ENCODE assay signal across 28 cellular contexts in the genomic region with DNA sequence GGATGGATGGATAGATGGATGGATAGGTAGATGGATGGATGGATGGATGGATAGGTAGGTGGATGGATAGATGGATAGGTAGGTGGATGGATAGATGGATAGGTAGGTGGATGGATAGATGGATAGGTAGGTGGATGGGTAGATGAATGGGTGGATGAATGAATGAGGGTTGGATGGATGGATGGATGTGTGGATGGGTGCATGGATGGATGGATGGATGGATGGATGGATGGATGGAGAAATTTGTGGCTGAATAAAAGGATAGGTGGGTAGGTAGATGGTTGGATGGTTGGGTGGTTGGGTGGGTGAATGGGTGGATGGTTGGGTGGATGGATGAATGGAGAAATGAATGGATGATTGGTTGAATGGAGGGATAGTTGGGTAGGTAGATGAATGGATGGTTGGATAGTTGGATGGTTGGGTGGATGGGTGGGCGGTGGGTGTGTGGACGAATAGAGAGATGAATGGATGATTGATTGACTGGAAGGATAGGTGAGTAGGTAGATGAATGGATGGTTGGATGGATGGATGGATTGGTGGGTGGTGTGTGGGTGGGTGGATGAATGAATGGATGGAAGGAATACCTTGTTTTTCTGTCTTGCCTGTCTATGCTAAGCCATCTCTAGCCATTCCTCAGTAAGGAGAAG.
DNase-seq lines count a peak whose midpoint lies in the region; ATAC-seq, FAIRE-seq and TF ChIP-seq lines count a peak whose summit lies in the region.
"Had no signal": no experiment of that assay in that cellular context is flagged by ENCODE, and none has a peak within 500 bp of the region (broad histone marks: within the 10 kb centered on the region; RNA-seq: fewer than 3 reads in every experiment).

No MANE protein-coding gene starts in this region.

- TF ChIP-seq RAD21 in IMR-90 (IDR thresholded peaks at IDR 0.05; ENCODE audit: low read length), result no peak
- no peak for TF ChIP-seq RAD21 in H1 (IDR thresholded peaks at IDR 0.05 in 1 of 2, conservative IDR thresholded peaks at IDR 0.05 in 1 of 2; ENCODE audit: low read depth in 2 of 2, low read length in 2 of 2)

- H3K79me1 ChIP-seq in IMR-90 (ENCODE audit: low read depth in 1 of 2, low read length in 2 of 2), result no peaks in the 10 kb centered on the region
- no peaks in the 10 kb centered on the region for H3K79me1 ChIP-seq in H1 (ENCODE audit: low read depth, low read length)

- no peak for TF ChIP-seq EP300 in H1 (IDR thresholded peaks at IDR 0.05; ENCODE audit: borderline replicate concordance in 1 of 2, low read depth in 2 of 2, low read length in 2 of 2)

- 46 to 100% methylated on average over 2 of the region's 2 CpGs for WGBS in IMR-90 (ENCODE audit: extremely low coverage in 2 of 2, insufficient read length in 1 of 2), 2 experiments
- WGBS in H1 (ENCODE audit: extremely low coverage in 1 of 2, insufficient coverage in 1 of 2, insufficient read length in 1 of 2, insufficient replicate concordance in 2 of 2, low coverage in 1 of 2, low lambda C conversion rate in 2 of 2, missing lambda C conversion rate in 1 of 2), 2 experiments, result 95 to 100% methylated on average over 2 of the region's 2 CpGs

- H2AK5ac ChIP-seq in IMR-90 (ENCODE audit: low read depth, low read length), result no peak overlapping the region
- no peak overlapping the region for H2AK5ac ChIP-seq in H1 (ENCODE audit: low read depth, low read length)

- FAIRE-seq in H1 (lab: Jason Lieb, UNC), result no peak
- FAIRE-seq: A204.1, GM12891, GM19239 had no signal

- H3K9me3 Mint-ChIP-seq in neural progenitor cell, result no peaks in the 10 kb centered on the region
- H3K9me3 Mint-ChIP-seq in activated CD4-positive, alpha-beta memory T cell treated with anti-CD3 and anti-CD28 coated beads for 36 hours, result peaks cover 5% of the 10 kb centered on the region
- no peaks in the 10 kb centered on the region; the same call in 2 of the 3 replicates for H3K9me3 Mint-ChIP-seq in GM23338
- H3K9me3 Mint-ChIP-seq: CD4-positive, CD25-positive, alpha-beta regulatory T cell; CD8-positive, alpha-beta memory T cell had no signal

- H3K27me3 ChIP-seq in IMR-90 (ENCODE audit: control insufficient read depth, insufficient read depth, low read length), result peaks cover 52% of the 10 kb centered on the region
- H3K27me3 ChIP-seq in H1 (replicated peaks in 1 of 4; ENCODE audit: control insufficient read depth in 3 of 4, extremely low read depth in 1 of 4, insufficient read depth in 3 of 4, low read length in 3 of 4), result no peaks in the 10 kb centered on the region
- no peaks in the 10 kb centered on the region for H3K27me3 ChIP-seq in neural progenitor cell
- H3K27me3 ChIP-seq in GM23338 (ENCODE audit: insufficient read depth), result no peaks in the 10 kb centered on the region
- H3K27me3 ChIP-seq: BE2C, BLaER1 had no signal

- H4K5ac ChIP-seq in IMR-90 (ENCODE audit: low read depth, low read length) (no peak overlapping the region), H1 (ENCODE audit: insufficient read length, low read depth, low read length) (no peak overlapping the region)

- H3K27ac ChIP-seq in HEK293 (ENCODE audit: extremely low read depth, low read depth, low read length), result no peak overlapping the region
- H3K27ac ChIP-seq in IMR-90 (ENCODE audit: insufficient read depth, low read length), result no peak overlapping the region
- H3K27ac ChIP-seq in H1 (ENCODE audit: low read depth, low read length), result no peak overlapping the region
- no peak overlapping the region for H3K27ac ChIP-seq in neural progenitor cell
- H3K27ac ChIP-seq in GM23338 (ENCODE audit: low read depth), result no peak overlapping the region
- H3K27ac ChIP-seq: BLaER1 had no signal

- no peak for DNase-seq in IMR-90
- no peak for DNase-seq in H1 (ENCODE audit: low read depth in 1 of 2, low spot score in 2 of 2)
- DNase-seq in neural progenitor cell (ENCODE audit: low spot score), result no peak
- DNase-seq in foreskin melanocyte, result no peak
- DNase-seq in activated CD4-positive, alpha-beta memory T cell treated with anti-CD3 and anti-CD28 coated beads for 36 hours, result no peak
- DNase-seq in GM23338 (ENCODE audit: low spot score), result no peak
- no peak for DNase-seq in NCI-H446 (lab: John Stamatoyannopoulos, UW)
- DNase-seq: 8988T; ACHN; BE2C; C1 segment of cervical spinal cord; CD4-positive, alpha-beta memory T cell; CD4-positive, CD25-positive, alpha-beta regulatory T cell; CD8-positive, alpha-beta memory T cell; COR-L47; DMS 273 treated with DMSO at 0.1 percent for 48 hours; DMS153; DMS53; DMS79; DND-41; EL; GF-D8 had no signal

- H2BK20ac ChIP-seq in IMR-90 (ENCODE audit: low read depth, low read length), result no peak overlapping the region
- no peak overlapping the region for H2BK20ac ChIP-seq in H1 (ENCODE audit: low read length)

- H4K91ac ChIP-seq in IMR-90 (ENCODE audit: insufficient read depth, low read depth, low read length) (no peak overlapping the region), H1 (replicated peaks; ENCODE audit: insufficient read length, low read length) (no peak overlapping the region)

- H3K27me3 Mint-ChIP-seq in neural progenitor cell (ENCODE audit: insufficient read depth, low read depth) (peaks cover 11% of the 10 kb centered on the region), GM23338 (ENCODE audit: insufficient read depth, low read depth, poor library complexity) (peaks cover 4% of the 10 kb centered on the region)
- peaks cover 1% of the 10 kb centered on the region for H3K27me3 Mint-ChIP-seq in activated CD4-positive, alpha-beta memory T cell treated with anti-CD3 and anti-CD28 coated beads for 36 hours

- H3K4ac ChIP-seq in IMR-90 (ENCODE audit: low read depth, low read length) (no peak overlapping the region), H1 (replicated peaks; ENCODE audit: insufficient read length, low read depth, low read length) (no peak overlapping the region)

- H2AFZ ChIP-seq in IMR-90 (replicated peaks; ENCODE audit: low read length, poor library complexity), result no peak overlapping the region
- no peak overlapping the region for H2AFZ ChIP-seq in H1 (ENCODE audit: low read length)
- no peak overlapping the region for H2AFZ ChIP-seq in neural progenitor cell (replicated peaks)
- no peak overlapping the region for H2AFZ ChIP-seq in GM23338

- H3K4me2 ChIP-seq in IMR-90 (ENCODE audit: low read depth, low read length) (no peak overlapping the region), H1 (ENCODE audit: insufficient read depth in 1 of 2, low read depth in 2 of 2, low read length in 2 of 2) (no peak overlapping the region), neural progenitor cell (no peak overlapping the region), GM23338 (no peak overlapping the region)
- H3K4me2 ChIP-seq: BLaER1 had no signal

- no peaks in the 10 kb centered on the region for H4K20me1 ChIP-seq in IMR-90 (ENCODE audit: insufficient read depth, low read length)
- peaks cover 0 to 3% of the 10 kb centered on the region in 2 experiments for H4K20me1 ChIP-seq in H1 (replicated peaks in 1 of 2; ENCODE audit: control insufficient read depth in 1 of 2, insufficient read depth in 2 of 2, low read length in 2 of 2)
- H4K20me1 ChIP-seq in neural progenitor cell (ENCODE audit: low read depth), result no peaks in the 10 kb centered on the region
- no peaks in the 10 kb centered on the region for H4K20me1 ChIP-seq in GM23338 (replicated peaks; ENCODE audit: insufficient read depth)
- H4K20me1 ChIP-seq: BLaER1 had no signal

- no peak overlapping the region for H2AK9ac ChIP-seq in IMR-90 (replicated peaks; ENCODE audit: low read depth, low read length, poor library complexity)

- H3K4me1 Mint-ChIP-seq in neural progenitor cell (peaks cover 8% of the 10 kb centered on the region), GM23338 (peaks cover 5% of the 10 kb centered on the region; the same call in 1 of the 3 replicates)
- H3K4me1 Mint-ChIP-seq in activated CD4-positive, alpha-beta memory T cell treated with anti-CD3 and anti-CD28 coated beads for 36 hours (ENCODE audit: low read depth), result peaks cover 3% of the 10 kb centered on the region
- H3K4me1 Mint-ChIP-seq: CD14-positive monocyte; CD4-positive, CD25-positive, alpha-beta regulatory T cell had no signal

- intact Hi-C loops in IMR-90 (cut with micrococcal nuclease), result no loop called here
- intact Hi-C loops in activated CD4-positive, alpha-beta memory T cell treated with anti-CD3 and anti-CD28 coated beads for 36 hours (cut with micrococcal nuclease), result no loop called here

- ATAC-seq in IMR-90 (ENCODE audit: low read depth), result no peak
- no peak for ATAC-seq in GM23338

- H3K36me3 ChIP-seq in HEK293 (ENCODE audit: control insufficient read depth in 2 of 2, insufficient read depth in 1 of 2, low read length in 2 of 2) (no peaks in the 10 kb centered on the region), IMR-90 (ENCODE audit: control insufficient read depth, insufficient read depth, low read length) (no peaks in the 10 kb centered on the region), H1 (ENCODE audit: control insufficient read depth in 2 of 4, insufficient read depth in 4 of 4, low read length in 3 of 4) (0 out of 8 replicates have a peak, but pooled peaks cover 0 to 5% (median 0%) of the 10 kb centered on the region in 4 experiments), neural progenitor cell (no peaks in the 10 kb centered on the region), GM23338 (ENCODE audit: insufficient read depth) (no peaks in the 10 kb centered on the region)
- H3K36me3 ChIP-seq: BE2C, BLaER1 had no signal

- CTCF ChIA-PET in HEK293 (lab: Yijun Ruan, JAX), result interaction anchor here (0.7 kb wide), 1 partner anchor 268 kb away, joined by 3 read pairs; no protein-coding TSS in a partner anchor
- CTCF ChIA-PET in IMR-90 (lab: Yijun Ruan, JAX), result no interaction called here
- CTCF ChIA-PET in H1 (lab: Charles Lee; ENCODE audit: partially characterized antibody), result no interaction called here
- CTCF ChIA-PET in activated CD4-positive, alpha-beta memory T cell treated with anti-CD3 and anti-CD28 coated beads for 36 hours (lab: Charles Lee), result no interaction called here

- no peaks in the 10 kb centered on the region for H3K4me1 ChIP-seq in HEK293 (ENCODE audit: control insufficient read depth, insufficient read depth, low read length)
- no peaks in the 10 kb centered on the region for H3K4me1 ChIP-seq in IMR-90 (ENCODE audit: control insufficient read depth, insufficient read depth, low read length)
- peaks cover 0 to 3% (median 0%) of the 10 kb centered on the region in 4 experiments; a peak in 1 of 7 replicates for H3K4me1 ChIP-seq in H1 (replicated peaks in 1 of 4; ENCODE audit: control insufficient read depth in 3 of 4, insufficient read depth in 4 of 4, low read length in 3 of 4)
- peaks cover 4% of the 10 kb centered on the region for H3K4me1 ChIP-seq in neural progenitor cell
- H3K4me1 ChIP-seq in GM23338 (ENCODE audit: insufficient read depth), result no peaks in the 10 kb centered on the region

- TF ChIP-seq POLR2A in IMR-90 (IDR thresholded peaks at IDR 0.05; ENCODE audit: low read depth, low read length), result no peak
- TF ChIP-seq POLR2A in H1 (IDR thresholded peaks at IDR 0.05; ENCODE audit: control extremely low read depth in 1 of 2, low read depth in 2 of 2, low read length in 2 of 2), result no peak

- H3F3A ChIP-seq in neural progenitor cell (ENCODE audit: low read depth) (no peaks in the 10 kb centered on the region), GM23338 (replicated peaks; ENCODE audit: low read depth) (no peaks in the 10 kb centered on the region)

- dilution Hi-C loops in IMR-90 (cut with HindIII; ENCODE audit: low sequenced_read_pairs, unreplicated experiment), result no loop called here

- H3K4me3 ChIP-seq in HEK293 (ENCODE audit: low read depth, low read length) (no peak overlapping the region), IMR-90 (ENCODE audit: insufficient read depth, low read depth, low read length) (no peak overlapping the region), H1 (ENCODE audit: extremely low read depth in 1 of 4, insufficient read depth in 2 of 4, low read depth in 3 of 4, low read length in 4 of 4) (no peak overlapping the region), neural progenitor cell (no peak overlapping the region), GM23338 (no peak overlapping the region)
- H3K4me3 ChIP-seq: BLaER1 had no signal

- H3K14ac ChIP-seq in IMR-90 (replicated peaks; ENCODE audit: low read depth, low read length) (no peak overlapping the region), H1 (ENCODE audit: insufficient read length) (no peak overlapping the region)

- H2BK5ac ChIP-seq in IMR-90 (ENCODE audit: low read depth, low read length, poor library complexity, severe bottlenecking), result peak overlapping the region; percentile 45
- no peak overlapping the region for H2BK5ac ChIP-seq in H1 (ENCODE audit: low read depth, low read length)

- H3K9ac ChIP-seq in IMR-90 (ENCODE audit: low read depth, low read length) (no peak overlapping the region), H1 (replicated peaks in 1 of 4; ENCODE audit: extremely low read depth in 1 of 4, low read depth in 3 of 4, low read length in 3 of 4) (no peak overlapping the region), neural progenitor cell (no peak overlapping the region)
- H3K9ac ChIP-seq: BLaER1 had no signal

- TF ChIP-seq CTCF in HEK293 (tag by site-specific recombination; IDR thresholded peaks at IDR 0.05) (no peak), IMR-90 (conservative IDR thresholded peaks at IDR 0.05; ENCODE audit: low read depth, low read length) (no peak), H1 (IDR thresholded peaks at IDR 0.05; ENCODE audit: control extremely low read depth in 1 of 3, insufficient read depth in 1 of 3, low read depth in 1 of 3, low read length in 3 of 3) (no peak), neural progenitor cell (IDR thresholded peaks at IDR 0.05) (no peak), GM23338 (conservative IDR thresholded peaks at IDR 0.05; ENCODE audit: low read depth in 2 of 2) (no peak)

- H3K79me2 ChIP-seq in H1 (ENCODE audit: control insufficient read depth in 1 of 2, insufficient read depth in 2 of 2, low read length in 2 of 2) (no peaks in the 10 kb centered on the region), neural progenitor cell (ENCODE audit: low read depth) (no peaks in the 10 kb centered on the region), GM23338 (replicated peaks; ENCODE audit: insufficient read depth) (no peaks in the 10 kb centered on the region)

- H3K56ac ChIP-seq in IMR-90 (ENCODE audit: extremely low read depth, insufficient read depth, low read length) (no peak overlapping the region), H1 (replicated peaks; ENCODE audit: insufficient read length, low read depth, low read length) (peak overlapping the region; percentile 75)

- H2BK12ac ChIP-seq in H1 (ENCODE audit: low read depth, low read length), result no peak overlapping the region

- peaks cover 8% of the 10 kb centered on the region; the same call in 1 of the 2 replicates for H3K23me2 ChIP-seq in H1 (ENCODE audit: low read depth, low read length)

- H3K9me3 ChIP-seq in HEK293 (ENCODE audit: control insufficient read depth, insufficient read depth, low read depth, low read length), result no peaks in the 10 kb centered on the region
- H3K9me3 ChIP-seq in IMR-90 (ENCODE audit: control insufficient read depth, insufficient read depth, low read length), result no peaks in the 10 kb centered on the region
- H3K9me3 ChIP-seq in H1 (ENCODE audit: insufficient read depth in 2 of 2, low read depth in 1 of 2, low read length in 1 of 2), result no peaks in the 10 kb centered on the region
- H3K9me3 ChIP-seq in neural progenitor cell (ENCODE audit: low read depth), result no peaks in the 10 kb centered on the region
- H3K9me3 ChIP-seq: BE2C had no signal

- H2BK120ac ChIP-seq in IMR-90 (ENCODE audit: low read depth, low read length) (no peak overlapping the region), H1 (replicated peaks; ENCODE audit: low read depth, low read length) (no peak overlapping the region)

- H3K23ac ChIP-seq in IMR-90 (ENCODE audit: low read depth, low read length), result no peak overlapping the region
- H3K23ac ChIP-seq in H1 (ENCODE audit: insufficient read length), result no peak overlapping the region

- H3K36me3 Mint-ChIP-seq in neural progenitor cell (no peaks in the 10 kb centered on the region), GM23338 (ENCODE audit: low read depth) (peaks cover 11% of the 10 kb centered on the region; the same call in 2 of the 3 replicates)
- H3K36me3 Mint-ChIP-seq in activated CD4-positive, alpha-beta memory T cell treated with anti-CD3 and anti-CD28 coated beads for 36 hours, result no peaks in the 10 kb centered on the region
- H3K36me3 Mint-ChIP-seq: CD14-positive monocyte; CD4-positive, alpha-beta memory T cell; CD4-positive, CD25-positive, alpha-beta regulatory T cell; CD8-positive, alpha-beta memory T cell had no signal

- H3K18ac ChIP-seq in IMR-90 (ENCODE audit: low read depth, low read length) (no peak overlapping the region), H1 (ENCODE audit: extremely low read depth, low read length) (no peak overlapping the region)

- in situ Hi-C loops in IMR-90 (cut with MboI; ENCODE audit: low sequenced_read_pairs), result no loop called here

- no peaks in the 10 kb centered on the region for H3K9me2 ChIP-seq in GM23338 (ENCODE audit: insufficient read depth)

- POLR2A ChIA-PET in HEK293 (lab: Yijun Ruan, JAX), result no interaction called here
- POLR2A ChIA-PET in IMR-90 (lab: Charles Lee; ENCODE audit: unreplicated experiment), result no interaction called here
- POLR2A ChIA-PET in H1 (lab: Charles Lee; ENCODE audit: partially characterized antibody), result no interaction called here
- POLR2A ChIA-PET in activated CD4-positive, alpha-beta memory T cell treated with anti-CD3 and anti-CD28 coated beads for 36 hours (lab: Charles Lee), result no interaction called here

- BruUV-seq in IMR-90 (replicated peaks; lab: Mats Ljungman, UMichigan), result no TSS peak

- H3K27ac Mint-ChIP-seq in neural progenitor cell (no peak overlapping the region), GM23338 (no peak overlapping the region)
- no peak overlapping the region for H3K27ac Mint-ChIP-seq in activated CD4-positive, alpha-beta memory T cell treated with anti-CD3 and anti-CD28 coated beads for 36 hours
- H3K27ac Mint-ChIP-seq: CD14-positive monocyte; CD4-positive, alpha-beta memory T cell; CD4-positive, CD25-positive, alpha-beta regulatory T cell; CD8-positive, alpha-beta memory T cell had no signal

- H3K4me3 Mint-ChIP-seq in neural progenitor cell, result peak overlapping the region; percentile 50
- no peak overlapping the region for H3K4me3 Mint-ChIP-seq in activated CD4-positive, alpha-beta memory T cell treated with anti-CD3 and anti-CD28 coated beads for 36 hours
- H3K4me3 Mint-ChIP-seq in GM23338, result no peak overlapping the region
- H3K4me3 Mint-ChIP-seq: CD14-positive monocyte; CD4-positive, alpha-beta memory T cell; CD4-positive, CD25-positive, alpha-beta regulatory T cell; CD8-positive, alpha-beta memory T cell had no signal

- H2BK15ac ChIP-seq in IMR-90 (ENCODE audit: low read depth, low read length) (no peak overlapping the region), H1 (ENCODE audit: low read length) (no peak overlapping the region)

- H4K8ac ChIP-seq in IMR-90 (ENCODE audit: low read depth in 2 of 2, low read length in 2 of 2) (no peak overlapping the region), H1 (ENCODE audit: extremely low read depth, insufficient read depth, low read length) (no peak overlapping the region)

- no peaks in the 10 kb centered on the region for H3K9me1 ChIP-seq in IMR-90 (ENCODE audit: insufficient read depth, low read length)
